ENCODE assay signal across 9 cellular contexts in the genomic region with DNA sequence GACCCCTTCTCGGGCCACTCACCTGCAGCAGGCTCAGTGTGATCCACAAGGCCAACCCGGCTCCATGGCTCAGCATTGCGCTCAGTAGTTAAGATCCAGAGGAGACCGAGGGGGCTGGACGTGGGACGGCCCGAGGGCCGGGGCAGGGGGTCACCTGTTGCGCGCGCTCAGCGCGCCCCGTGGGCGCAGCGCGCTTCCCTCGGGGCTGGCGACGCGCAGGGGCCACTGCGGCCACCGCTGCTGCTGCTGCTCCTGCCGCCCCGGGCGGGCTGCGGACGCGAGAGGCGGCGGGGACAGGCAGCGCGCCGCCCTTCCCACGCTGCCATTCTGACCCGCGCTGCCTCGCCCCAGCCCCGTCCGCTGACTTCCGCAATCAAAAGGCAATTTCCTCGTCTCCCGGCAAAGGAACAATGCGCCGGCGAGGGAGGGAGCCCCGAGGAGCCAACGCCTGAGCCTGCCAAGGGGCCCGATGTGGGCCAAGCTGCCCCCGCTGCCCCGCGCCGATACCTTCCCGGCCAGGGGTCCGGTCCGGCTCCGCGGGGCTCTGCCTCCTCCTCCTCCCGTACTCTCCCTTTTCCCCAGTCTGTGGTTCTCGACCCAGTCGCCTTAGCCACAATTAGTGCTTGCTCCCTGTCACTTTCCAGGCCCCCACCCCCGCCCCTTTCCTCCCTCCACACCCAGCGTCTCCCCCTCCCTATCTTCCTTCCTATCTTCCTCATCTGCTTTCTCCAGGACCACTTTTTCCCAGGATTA. TPM values are rescaled to one million over a fixed set of nuclear protein-coding genes. Genes with fewer than 3 reads are reported as not detected.
DNase-seq lines count a peak whose midpoint lies in the region; ATAC-seq and TF ChIP-seq lines count a peak whose summit lies in the region.
"Had no signal": no experiment of that assay in that cellular context is flagged by ENCODE, and none has a peak within 500 bp of the region (broad histone marks: within the 10 kb centered on the region; RNA-seq: fewer than 3 reads in every experiment).

No MANE protein-coding gene starts in this region.

- no peak overlapping the region for H3K27ac Mint-ChIP-seq in stimulated activated naive CD8-positive, alpha-beta T cell treated with anti-CD3 and anti-CD28 coated beads, Interleukin-15, amount 100 ng/mL, for 72 hours

- peak; percentile 57 for ATAC-seq in stimulated activated naive CD8-positive, alpha-beta T cell treated with anti-CD3 and anti-CD28 coated beads, Interleukin-15, amount 100 ng/mL, for 72 hours
- ATAC-seq in GM18907 (IDR thresholded peaks at IDR 0.05; ENCODE audit: unreplicated experiment) (no peak), GM21825 (IDR thresholded peaks at IDR 0.05; ENCODE audit: unreplicated experiment) (no peak)

- TF ChIP-seq CTCF in GM13977 (IDR thresholded peaks at IDR 0.05; ENCODE audit: extremely low read depth, insufficient read depth, missing control alignments): no peak

- peak; percentile 43 for DNase-seq in GM13977 (ENCODE audit: low spot score)
- DNase-seq in NCI-H1105 treated with DMSO at 0.1 percent for 48 hours (lab: John Stamatoyannopoulos, UW): peak; percentile 35
- DNase-seq in cerebellum (ENCODE audit: low spot score): peak; percentile 12
- DNase-seq in kidney tubule cell (ENCODE audit: low spot score): peak; percentile 55
- DNase-seq in stimulated activated naive CD8-positive, alpha-beta T cell treated with anti-CD3 and anti-CD28 coated beads, Interleukin-15, amount 100 ng/mL, for 72 hours: no peak
- DNase-seq in NCI-H2107 (lab: John Stamatoyannopoulos, UW): no peak

- peaks cover 5% of the 10 kb centered on the region for H3K4me1 Mint-ChIP-seq in stimulated activated naive CD8-positive, alpha-beta T cell treated with anti-CD3 and anti-CD28 coated beads, Interleukin-15, amount 100 ng/mL, for 72 hours

- in situ Hi-C loops in GM13977 (cut with MboI; ENCODE audit: low pct_unique_long_range_greater_than_20kb, low sequenced_read_pairs, unreplicated experiment): no loop called here

- peak overlapping the region; percentile 47 to 49 for H3K4me3 Mint-ChIP-seq in stimulated activated naive CD8-positive, alpha-beta T cell treated with anti-CD3 and anti-CD28 coated beads, Interleukin-15, amount 100 ng/mL, for 72 hours

- no peaks in the 10 kb centered on the region for H3K9me3 Mint-ChIP-seq in stimulated activated naive CD8-positive, alpha-beta T cell treated with anti-CD3 and anti-CD28 coated beads, Interleukin-15, amount 100 ng/mL, for 72 hours

- peaks cover 63% of the 10 kb centered on the region for H3K27me3 Mint-ChIP-seq in stimulated activated naive CD8-positive, alpha-beta T cell treated with anti-CD3 and anti-CD28 coated beads, Interleukin-15, amount 100 ng/mL, for 72 hours

RNA-seq across cellular contexts. Expression of a gene that starts 27.3 kb away (rescaled TPM):
- total RNA-seq in cerebellum: 8.3 TPM
- total RNA-seq: T-helper 2 cell treated with Interferon-gamma antibody and Interleukin-4, amounts not matched to agents 100 ng/mL and 5 ng/mL, for 36 hours had no signal

Comparison
In these comparisons a context has a peak if more than half of its experiments do, and no peak if none do; other contexts are left out.
1. DNase-seq: peak in GM13977 (single experiment), NCI-H1105 treated with DMSO at 0.1 percent for 48 hours (single experiment), cerebellum (single experiment) and kidney tubule cell (single experiment); none in stimulated activated naive CD8-positive, alpha-beta T cell treated with anti-CD3 and anti-CD28 coated beads, Interleukin-15, amount 100 ng/mL, for 72 hours (0 of 2) and NCI-H2107 (single experiment).